In the genomic region with DNA sequence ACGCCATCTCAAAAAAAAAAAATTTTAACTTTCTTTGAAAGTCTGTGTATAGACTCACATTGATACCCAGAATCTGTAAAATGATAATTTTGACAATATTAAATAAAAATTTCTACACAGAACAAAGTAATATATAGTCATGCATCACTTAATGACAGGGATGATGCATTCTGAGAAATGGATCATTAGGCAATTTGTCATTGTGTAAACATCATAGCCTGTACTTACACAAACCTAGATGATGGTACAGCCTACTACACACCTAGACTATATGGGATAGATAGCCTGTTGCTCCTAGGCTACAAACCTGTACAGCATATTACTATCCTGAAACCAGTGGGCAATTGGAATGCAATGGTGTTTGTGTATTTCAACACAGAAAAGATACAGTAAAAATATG, we compare ENCODE assay signal across 36 cellular contexts.
"Had no signal": no experiment of that assay in that cellular context is flagged by ENCODE, and none has a peak within 500 bp of the region (broad histone marks: within the 10 kb centered on the region; RNA-seq: fewer than 3 reads in every experiment).

No MANE protein-coding gene starts in this region.

- FAIRE-seq: TTC549 had no signal

- H3K4me3 Mint-ChIP-seq: activated B cell treated with CpG ODN at 0.5 μM for 24 hours; activated CD4-positive, alpha-beta memory T cell treated with anti-CD3 and anti-CD28 coated beads for 36 hours; activated CD4-positive, alpha-beta T cell treated with anti-CD3 and anti-CD28 coated beads, Interleukin-2, amount 10 ng/mL, durations not matched to agents 24 days and 14 days; activated CD8-positive, alpha-beta T cell treated with anti-CD3 and anti-CD28 coated beads for 36 hours; activated naive CD4-positive, alpha-beta T cell treated with anti-CD3 and anti-CD28 coated beads for 36 hours; activated naive CD8-positive, alpha-beta T cell treated with anti-CD3 and anti-CD28 coated beads for 36 hours; activated T-cell treated with anti-CD3 and anti-CD28 coated beads, Interleukin-2, amount 50 U/mL, for 4 hours; activated T-cell treated with anti-CD3 and anti-CD28 coated beads, Interleukin-2, amount 50 U/mL, for 72 hours; activated T-helper 1 cell treated with anti-CD3 and anti-CD28 coated beads, Interleukin-12 subunit alpha, Interleukin-12 subunit beta, Interleukin-2, Interleukin-4 antibody, amounts not matched to agents 30 ng/mL and 10 ng/mL and 1 ng/mL, durations not matched to agents 14 hours and 24 hours and 36 hours; activated T-helper 17 cell treated with anti-CD3 and anti-CD28 coated beads, Interleukin-2, amount 50 U/mL, for 72 hours; brain; central memory CD8-positive, alpha-beta T cell; T-helper 1 cell treated with Interleukin-12 subunit alpha and Interleukin-12 subunit beta and Interleukin-4 antibody, amounts not matched to agents 30 μg/mL and 1 μg/mL, for 36 hours; T-helper 2 cell treated with Interferon-gamma antibody and Interleukin-4, amounts not matched to agents 5 μg/mL and 100 μg/mL, for 36 hours had no signal

- H3K27me3 ChIP-seq: adrenal gland had no signal

- H3K4me1 Mint-ChIP-seq: activated B cell treated with CpG ODN at 0.5 μM for 24 hours; activated CD4-positive, alpha-beta T cell treated with anti-CD3 and anti-CD28 coated beads, Interleukin-2, amount 10 ng/mL, durations not matched to agents 24 days and 14 days; activated T-helper 17 cell treated with anti-CD3 and anti-CD28 coated beads, Interleukin-2, amount 50 U/mL, for 72 hours; brain; central memory CD8-positive, alpha-beta T cell had no signal

- H3K9me3 ChIP-seq: adrenal gland had no signal

- H3K27me3 Mint-ChIP-seq: activated B cell treated with CpG ODN at 0.5 μM for 24 hours; activated CD4-positive, alpha-beta memory T cell treated with anti-CD3 and anti-CD28 coated beads for 36 hours; activated CD4-positive, alpha-beta T cell treated with anti-CD3 and anti-CD28 coated beads, Interleukin-2, amount 10 ng/mL, durations not matched to agents 24 days and 14 days; activated CD8-positive, alpha-beta T cell treated with anti-CD3 and anti-CD28 coated beads for 36 hours; activated naive CD8-positive, alpha-beta T cell treated with anti-CD3 and anti-CD28 coated beads for 36 hours; activated T-helper 17 cell treated with anti-CD3 and anti-CD28 coated beads, Interleukin-2, amount 50 U/mL, for 72 hours; brain; central memory CD8-positive, alpha-beta T cell had no signal

- H3K4me1 ChIP-seq: adrenal gland had no signal

- DNase-seq: activated B cell treated with CpG ODN at 0.5 μM for 24 hours; activated CD4-positive, alpha-beta memory T cell treated with anti-CD3 and anti-CD28 coated beads for 36 hours; activated CD4-positive, alpha-beta T cell treated with anti-CD3 and anti-CD28 coated beads for 4 hours; activated CD4-positive, alpha-beta T cell treated with anti-CD3 and anti-CD28 coated beads, Interleukin-2, amount 10 ng/mL, durations not matched to agents 24 days and 14 days; activated CD4-positive, alpha-beta T cell treated with anti-CD3 and anti-CD28 coated beads, Interleukin-2, amount 50 U/mL, for 1 hour; activated CD4-positive, alpha-beta T cell treated with anti-CD3 and anti-CD28 coated beads, Interleukin-2, amount 50 U/mL, for 4 hours; activated CD4-positive, CD25-positive, alpha-beta regulatory T cell treated with anti-CD3 and anti-CD28 coated beads, Interleukin-2, amount 50 U/mL, for 72 hours; activated CD8-positive, alpha-beta memory T cell treated with anti-CD3 and anti-CD28 coated beads, Interleukin-2, amount 50 U/mL, for 4 hours; activated CD8-positive, alpha-beta T cell treated with anti-CD3 and anti-CD28 coated beads for 36 hours; activated effector memory CD4-positive, alpha-beta T cell treated with anti-CD3 and anti-CD28 coated beads, Interleukin-2, amount 50 U/mL, for 16 hours; activated gamma-delta T cell treated with Interleukin-2 at 50 U/mL for 16 hours; activated naive CD4-positive, alpha-beta T cell; activated naive CD4-positive, alpha-beta T cell treated with anti-CD3 and anti-CD28 coated beads for 36 hours; activated naive CD4-positive, alpha-beta T cell treated with anti-CD3 and anti-CD28 coated beads, Interleukin-2, amount 50 U/mL, for 16 hours; activated naive CD8-positive, alpha-beta T cell treated with anti-CD3 and anti-CD28 coated beads for 36 hours; activated T-cell treated with anti-CD3 and anti-CD28 coated beads for 4 hours; activated T-cell treated with anti-CD3 and anti-CD28 coated beads, Interleukin-2, amount 50 U/mL, for 1 hour; activated T-cell treated with anti-CD3 and anti-CD28 coated beads, Interleukin-2, amount 50 U/mL, for 4 hours; activated T-cell treated with anti-CD3 and anti-CD28 coated beads, Interleukin-2, amount 50 U/mL, for 72 hours; adrenal gland; amniotic stem cell; aorta; caudate nucleus; cerebellar nuclear complex; T-helper 1 cell; T-helper 2 cell; T-helper 9 cell had no signal

- ATAC-seq: activated CD8-positive, alpha-beta T cell treated with anti-CD3 and anti-CD28 coated beads for 36 hours; activated naive CD4-positive, alpha-beta T cell treated with anti-CD3 and anti-CD28 coated beads, Interleukin-2, amount 50 U/mL, for 72 hours; activated T-cell treated with anti-CD3 and anti-CD28 coated beads, Interleukin-2, amount 50 U/mL, for 4 hours; activated T-cell treated with anti-CD3 and anti-CD28 coated beads, Interleukin-2, amount 50 U/mL, for 72 hours; activated T-helper 17 cell treated with anti-CD3 and anti-CD28 coated beads, Interleukin-2, amount 50 U/mL, for 72 hours had no signal

- H3K9me3 Mint-ChIP-seq: activated B cell treated with CpG ODN at 0.5 μM for 24 hours; activated CD4-positive, alpha-beta memory T cell treated with anti-CD3 and anti-CD28 coated beads for 36 hours; activated CD4-positive, alpha-beta T cell treated with anti-CD3 and anti-CD28 coated beads, Interleukin-2, amount 10 ng/mL, durations not matched to agents 24 days and 14 days; activated CD8-positive, alpha-beta T cell treated with anti-CD3 and anti-CD28 coated beads for 36 hours; activated naive CD4-positive, alpha-beta T cell treated with anti-CD3 and anti-CD28 coated beads for 36 hours; activated naive CD4-positive, alpha-beta T cell treated with anti-CD3 and anti-CD28 coated beads, Interleukin-2, amount 50 U/mL, for 72 hours; activated naive CD8-positive, alpha-beta T cell treated with anti-CD3 and anti-CD28 coated beads for 36 hours; activated T-cell treated with anti-CD3 and anti-CD28 coated beads, Interleukin-2, amount 50 U/mL, for 4 hours; activated T-cell treated with anti-CD3 and anti-CD28 coated beads, Interleukin-2, amount 50 U/mL, for 72 hours; activated T-helper 1 cell treated with anti-CD3 and anti-CD28 coated beads, Interleukin-12 subunit alpha, Interleukin-12 subunit beta, Interleukin-2, Interleukin-4 antibody, amounts not matched to agents 30 ng/mL and 10 ng/mL and 1 ng/mL, durations not matched to agents 14 hours and 24 hours and 36 hours; activated T-helper 17 cell treated with anti-CD3 and anti-CD28 coated beads, Interleukin-2, amount 50 U/mL, for 72 hours; brain; central memory CD8-positive, alpha-beta T cell; T-helper 1 cell treated with Interleukin-12 subunit alpha and Interleukin-12 subunit beta and Interleukin-4 antibody, amounts not matched to agents 30 μg/mL and 1 μg/mL, for 36 hours; T-helper 2 cell treated with Interferon-gamma antibody and Interleukin-4, amounts not matched to agents 5 μg/mL and 100 μg/mL, for 36 hours had no signal

- H3K27ac Mint-ChIP-seq: activated B cell treated with CpG ODN at 0.5 μM for 24 hours; activated CD4-positive, alpha-beta memory T cell treated with anti-CD3 and anti-CD28 coated beads for 36 hours; activated CD4-positive, alpha-beta T cell treated with anti-CD3 and anti-CD28 coated beads, Interleukin-2, amount 10 ng/mL, durations not matched to agents 24 days and 14 days; activated CD8-positive, alpha-beta T cell treated with anti-CD3 and anti-CD28 coated beads for 36 hours; activated naive CD4-positive, alpha-beta T cell treated with anti-CD3 and anti-CD28 coated beads for 36 hours; activated naive CD4-positive, alpha-beta T cell treated with anti-CD3 and anti-CD28 coated beads, Interleukin-2, amount 50 U/mL, for 72 hours; activated naive CD8-positive, alpha-beta T cell treated with anti-CD3 and anti-CD28 coated beads for 36 hours; activated T-cell treated with anti-CD3 and anti-CD28 coated beads, Interleukin-2, amount 50 U/mL, for 72 hours; activated T-helper 1 cell treated with anti-CD3 and anti-CD28 coated beads, Interleukin-12 subunit alpha, Interleukin-12 subunit beta, Interleukin-2, Interleukin-4 antibody, amounts not matched to agents 30 ng/mL and 10 ng/mL and 1 ng/mL, durations not matched to agents 14 hours and 24 hours and 36 hours; activated T-helper 17 cell treated with anti-CD3 and anti-CD28 coated beads, Interleukin-2, amount 50 U/mL, for 72 hours; brain; T-helper 1 cell treated with Interleukin-12 subunit alpha and Interleukin-12 subunit beta and Interleukin-4 antibody, amounts not matched to agents 30 μg/mL and 1 μg/mL, for 36 hours; T-helper 2 cell treated with Interferon-gamma antibody and Interleukin-4, amounts not matched to agents 5 μg/mL and 100 μg/mL, for 36 hours had no signal

- H3K27ac ChIP-seq: adrenal gland, VCaP had no signal

- H3K4me3 ChIP-seq: adrenal gland had no signal
